Comparison of ENCODE assay signal across 12 cellular contexts in the genomic region with DNA sequence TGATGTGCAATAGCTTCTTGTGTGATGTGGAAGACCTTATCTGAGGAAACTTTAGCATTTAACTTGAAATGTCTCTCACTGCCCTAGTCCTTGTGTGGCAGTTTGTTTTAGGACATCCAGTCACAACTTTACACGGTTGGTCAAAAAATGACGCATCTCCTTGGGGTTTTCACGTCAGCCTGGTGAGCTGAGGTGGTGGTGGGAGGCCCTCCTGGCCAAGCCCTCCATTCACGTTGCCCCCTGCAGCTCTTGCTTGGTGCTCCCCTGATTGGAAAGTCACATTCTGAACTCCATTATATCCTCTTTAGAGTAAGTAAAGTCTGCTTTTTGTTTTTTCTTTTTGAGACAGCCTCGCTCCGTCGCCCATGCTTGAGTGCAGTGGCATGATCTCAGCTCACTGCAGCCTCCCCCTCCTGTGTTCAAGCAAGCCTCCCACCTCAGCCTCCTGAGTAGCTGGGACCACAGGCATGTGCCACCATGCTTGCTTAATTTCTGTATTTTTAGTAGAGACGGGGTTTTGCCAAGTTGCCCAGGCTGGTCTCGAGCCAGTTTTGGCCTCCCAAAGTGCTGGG. TPM values are rescaled to one million over a fixed set of nuclear protein-coding genes. Genes with fewer than 3 reads are reported as not detected.
DNase-seq lines count a peak whose midpoint lies in the region; FAIRE-seq and TF ChIP-seq lines count a peak whose summit lies in the region.
"Had no signal": no experiment of that assay in that cellular context is flagged by ENCODE, and none has a peak within 500 bp of the region (broad histone marks: within the 10 kb centered on the region; RNA-seq: fewer than 3 reads in every experiment).

No MANE protein-coding gene starts in this region.

- H4K20me1 ChIP-seq in KMS-11 (ENCODE audit: insufficient read depth), result 0 out of 2 replicates have a peak, but pooled peaks cover 6% of the 10 kb centered on the region

- H2AFZ ChIP-seq in KMS-11 (ENCODE audit: low read depth), result no peak overlapping the region
- H2AFZ ChIP-seq: parathyroid adenoma had no signal

- H3K9ac ChIP-seq in KMS-11, result no peak overlapping the region
- H3K9ac ChIP-seq: parathyroid adenoma had no signal

- no peak for FAIRE-seq in GM12891 (lab: Jason Lieb, UNC)

- H3K4me1 ChIP-seq in KMS-11 (ENCODE audit: low read depth, poor library complexity, severe bottlenecking), result no peaks in the 10 kb centered on the region
- H3K4me1 ChIP-seq: parathyroid adenoma had no signal

- TF ChIP-seq POLR2A in GM12891 (IDR thresholded peaks at IDR 0.05; ENCODE audit: low read depth, low read length), result peak; percentile 21; the same call in 1 of the 2 replicates

- no peak overlapping the region for H3K4me3 ChIP-seq in KMS-11 (IDR thresholded peaks at IDR 0.05; ENCODE audit: insufficient read depth, low read depth, low read length)
- H3K4me3 ChIP-seq: BLaER1 treated with 17β-estradiol and CSF1 and Interleukin-3, amounts not matched to agents 10 nM and 100 nM had no signal

- H3K4me2 ChIP-seq in KMS-11, result no peak overlapping the region
- H3K4me2 ChIP-seq: BLaER1 treated with 17β-estradiol and CSF1 and Interleukin-3, amounts not matched to agents 10 nM and 100 nM had no signal

- TF ChIP-seq CTCF in KMS-11 (conservative IDR thresholded peaks at IDR 0.05; ENCODE audit: low read depth, low read length) (no peak), GM13977 (IDR thresholded peaks at IDR 0.05; ENCODE audit: extremely low read depth, insufficient read depth, missing control alignments) (no peak)

- peaks cover 14% of the 10 kb centered on the region; the same call in 1 of the 2 replicates for H3K36me3 ChIP-seq in KMS-11 (ENCODE audit: insufficient read depth)

- no peak for DNase-seq in GM12891 (ENCODE audit: insufficient read length, low spot score)
- no peak for DNase-seq in epithelial cell of prostate (ENCODE audit: low read depth, low spot score)
- no peak for DNase-seq in GM13977 (ENCODE audit: low spot score)
- DNase-seq in ecto neural progenitor cell (ENCODE audit: low spot score), result no peak
- DNase-seq: caudate nucleus; effector memory CD8-positive, alpha-beta T cell; hypothalamus; left cardiac atrium; NCI-H2081 treated with DMSO at 0.1 percent for 48 hours had no signal

- peak overlapping the region; percentile 16; the same call in 1 of the 2 replicates for H3K27ac ChIP-seq in KMS-11
- peak overlapping the region; percentile 10 for H3K27ac ChIP-seq in epithelial cell of prostate
- H3K27ac ChIP-seq: parathyroid adenoma had no signal

- in situ Hi-C loops in GM13977 (cut with MboI; ENCODE audit: low pct_unique_long_range_greater_than_20kb, low sequenced_read_pairs, unreplicated experiment), result no loop called here

- H3K27me3 ChIP-seq in KMS-11 (ENCODE audit: insufficient read depth, low read depth), result no peaks in the 10 kb centered on the region
- H3K27me3 ChIP-seq: BLaER1 treated with 17β-estradiol and CSF1 and Interleukin-3, amounts not matched to agents 10 nM and 100 nM had no signal

- peaks cover 20% of the 10 kb centered on the region for H3K79me2 ChIP-seq in KMS-11 (ENCODE audit: insufficient read depth, low read depth)
- H3K79me2 ChIP-seq: parathyroid adenoma had no signal

TF ChIP-seq in GM12891, 5 proteins besides CTCF, POLR2A, EP300 and RAD21:
- no peak for TF ChIP-seq TAF1 (IDR thresholded peaks at IDR 0.05; ENCODE audit: low read depth, low read length)
- no peak for TF ChIP-seq SPI1 (IDR thresholded peaks at IDR 0.05; ENCODE audit: low read depth, low read length)
- TF ChIP-seq POU2F2 (IDR thresholded peaks at IDR 0.05; ENCODE audit: low read depth, low read length), result no peak
- no peak for TF ChIP-seq PAX5 (IDR thresholded peaks at IDR 0.05; ENCODE audit: insufficient read depth, low read length, severe bottlenecking)
- TF ChIP-seq POLR2AphosphoS5 (IDR thresholded peaks at IDR 0.05; ENCODE audit: low read depth, low read length), result no peak

RNA-seq across cellular contexts. Expression of a gene that starts 7.5 kb away (rescaled TPM):
- 863 TPM for polyA plus RNA-seq in GM12891 (2012; ENCODE audit: low read depth, missing spikeins)

RNA-seq across cellular contexts. Expression of a gene that starts 12.3 kb away (rescaled TPM):
- 64.3 TPM for polyA plus RNA-seq in GM12891 (2012; ENCODE audit: low read depth, missing spikeins)

RNA-seq across cellular contexts. Expression of a gene that starts 12.5 kb away (rescaled TPM):
- polyA plus RNA-seq in GM12891 (2012; ENCODE audit: low read depth, missing spikeins), result 17.7 TPM

RNA-seq across cellular contexts. Expression of a gene that starts 32.4 kb away (rescaled TPM):
- polyA plus RNA-seq in GM12891 (2012; ENCODE audit: low read depth, missing spikeins), result 17.2 TPM
